Comparison of ENCODE assay signal across 9 cellular contexts in genomic region chr20:32358632-32358882, GRCh38. TPM values are rescaled to one million over a fixed set of nuclear protein-coding genes. Genes with fewer than 3 reads are reported as not detected.
A peak's percentile ranks its signal among the peaks of the same experiment; 100 is the strongest.
DNase-seq lines count a peak whose midpoint lies in the region; ATAC-seq and TF ChIP-seq lines count a peak whose summit lies in the region.
"Had no signal": no experiment of that assay in that cellular context is flagged by ENCODE, and none has a peak within 500 bp of the region (broad histone marks: within the 10 kb centered on the region; RNA-seq: fewer than 3 reads in every experiment).

No MANE protein-coding gene starts in this region.

- no peak for TF ChIP-seq EP300 in SK-N-SH (IDR thresholded peaks at IDR 0.05; ENCODE audit: borderline replicate concordance in 1 of 2, low read depth in 1 of 2, low read length in 1 of 2)

- H3K4me2 ChIP-seq in SK-N-SH: peak overlapping the region; percentile 85; the same call in 1 of the 2 replicates

- H3K27me3 Mint-ChIP-seq in activated T-helper 17 cell treated with anti-CD3 and anti-CD28 coated beads, Interleukin-2, amount 50 U/mL, for 72 hours: no peaks in the 10 kb centered on the region

- H3K4me3 ChIP-seq in SK-N-SH (ENCODE audit: low read depth in 2 of 2, low read length in 1 of 2): peak overlapping the region; percentile 86 to 92

- no peaks in the 10 kb centered on the region for H3K27me3 ChIP-seq in SK-N-SH (ENCODE audit: insufficient read depth)

- H3K79me2 ChIP-seq in SK-N-SH (ENCODE audit: insufficient read depth): peaks cover 48% of the 10 kb centered on the region

- TF ChIP-seq CTCF in SK-N-SH (IDR thresholded peaks at IDR 0.05): no peak

- no peaks in the 10 kb centered on the region for H3K9me3 Mint-ChIP-seq in activated T-helper 17 cell treated with anti-CD3 and anti-CD28 coated beads, Interleukin-2, amount 50 U/mL, for 72 hours
- H3K9me3 Mint-ChIP-seq: activated naive CD4-positive, alpha-beta T cell treated with anti-CD3 and anti-CD28 coated beads, Interleukin-2, amount 50 U/mL, for 72 hours had no signal

- no peaks in the 10 kb centered on the region for H3K9me2 ChIP-seq in SK-N-SH

- DNase-seq in SK-N-SH: no peak
- peak; percentile 78 for DNase-seq in left lobe of liver (ENCODE audit: low spot score)
- DNase-seq in substantia nigra (lab: John Stamatoyannopoulos, UW): peak in 6 of 49 donors; percentile 42 to 78 (median 59)
- DNase-seq in stimulated activated CD4-positive, alpha-beta T cell treated with anti-CD3 and anti-CD28 coated beads, Interleukin-15, amount 100 ng/mL, for 24 hours: no peak
- no peak for DNase-seq in NCI-H446 (lab: John Stamatoyannopoulos, UW)

- H3K27ac ChIP-seq in SK-N-SH (ENCODE audit: low read depth in 2 of 2, low read length in 1 of 2) (peak overlapping the region; percentile 85 to 95), substantia nigra (ENCODE audit: low read depth, low read length, poor library complexity, severe bottlenecking) (peak overlapping the region; percentile 86)

- peaks cover 35% of the 10 kb centered on the region for H3K4me1 Mint-ChIP-seq in activated T-helper 17 cell treated with anti-CD3 and anti-CD28 coated beads, Interleukin-2, amount 50 U/mL, for 72 hours

- peak overlapping the region; percentile 91 for H3K9ac ChIP-seq in SK-N-SH

- ATAC-seq in SK-N-SH treated with all-trans-retinoic acid at 6 μM for 48 hours (no peak), left lobe of liver (no peak), HG03139 (IDR thresholded peaks at IDR 0.05; ENCODE audit: unreplicated experiment) (no peak)
- no peak for ATAC-seq in activated T-helper 17 cell treated with anti-CD3 and anti-CD28 coated beads, Interleukin-2, amount 50 U/mL, for 72 hours (replicated peaks)

- CTCF ChIA-PET in SK-N-SH (lab: Yijun Ruan, JAX): interaction anchor here (0.6 to 3.3 kb wide), 9 partner anchors 11 to 159 kb away, joined by 3 to 13 read pairs (median 3); no protein-coding TSS in a partner anchor

- peak overlapping the region; percentile 97 for H3K27ac Mint-ChIP-seq in activated T-helper 17 cell treated with anti-CD3 and anti-CD28 coated beads, Interleukin-2, amount 50 U/mL, for 72 hours

- no peaks in the 10 kb centered on the region for H3K9me3 ChIP-seq in SK-N-SH

- peaks cover 18 to 26% of the 10 kb centered on the region in 2 experiments; a peak in 3 of 4 replicates for H3K4me1 ChIP-seq in SK-N-SH (ENCODE audit: control insufficient read depth in 1 of 2, insufficient read depth in 2 of 2, low read depth in 1 of 2, low read length in 1 of 2)

- 0% methylated on average over 8 of the region's 35 CpGs for WGBS in SK-N-SH (ENCODE audit: low lambda C conversion rate)

- no peak for TF ChIP-seq RAD21 in SK-N-SH (IDR thresholded peaks at IDR 0.05; ENCODE audit: low read length)

- peaks cover 46% of the 10 kb centered on the region for H4K20me1 ChIP-seq in SK-N-SH (ENCODE audit: insufficient read depth)

- H3K4me3 Mint-ChIP-seq in activated T-helper 17 cell treated with anti-CD3 and anti-CD28 coated beads, Interleukin-2, amount 50 U/mL, for 72 hours: peak overlapping the region; percentile 100

- peaks cover 55% of the 10 kb centered on the region for H3K36me3 Mint-ChIP-seq in activated T-helper 17 cell treated with anti-CD3 and anti-CD28 coated beads, Interleukin-2, amount 50 U/mL, for 72 hours (ENCODE audit: low read depth)

- no peak overlapping the region for H2AFZ ChIP-seq in SK-N-SH (ENCODE audit: low read depth)

- peaks cover 48% of the 10 kb centered on the region for H3F3A ChIP-seq in SK-N-SH (replicated peaks; ENCODE audit: insufficient read depth)

- POLR2A ChIA-PET in SK-N-SH (lab: Yijun Ruan, JAX): interaction anchor here (0.9 to 2.2 kb wide), 7 partner anchors 13 to 140 kb away, joined by 3 to 7 read pairs (median 3); no protein-coding TSS in a partner anchor

- peaks cover 0 to 4% of the 10 kb centered on the region in 2 experiments for H3K36me3 ChIP-seq in SK-N-SH (replicated peaks in 1 of 2; ENCODE audit: control insufficient read depth in 1 of 2, insufficient read depth in 2 of 2, low read length in 1 of 2)

TF ChIP-seq in SK-N-SH, 30 proteins besides CTCF, POLR2A, EP300 and RAD21:
- TF ChIP-seq RFX5 (IDR thresholded peaks at IDR 0.05; ENCODE audit: low read length) (no peak), TEAD4 (IDR thresholded peaks at IDR 0.05; ENCODE audit: borderline replicate concordance, insufficient read depth) (no peak), PBX3 (IDR thresholded peaks at IDR 0.05) (no peak), FOXJ3 (CRISPR knock-in tag; IDR thresholded peaks at IDR 0.05) (no peak), POLR2AphosphoS5 (IDR thresholded peaks at IDR 0.05; ENCODE audit: low read depth, low read length) (no peak), JUND (IDR thresholded peaks at IDR 0.05) (no peak), TCF12 (IDR thresholded peaks at IDR 0.05) (no peak), MEF2A (IDR thresholded peaks at IDR 0.05; ENCODE audit: borderline replicate concordance, low read depth) (no peak)
- TF ChIP-seq, protein P1, sequence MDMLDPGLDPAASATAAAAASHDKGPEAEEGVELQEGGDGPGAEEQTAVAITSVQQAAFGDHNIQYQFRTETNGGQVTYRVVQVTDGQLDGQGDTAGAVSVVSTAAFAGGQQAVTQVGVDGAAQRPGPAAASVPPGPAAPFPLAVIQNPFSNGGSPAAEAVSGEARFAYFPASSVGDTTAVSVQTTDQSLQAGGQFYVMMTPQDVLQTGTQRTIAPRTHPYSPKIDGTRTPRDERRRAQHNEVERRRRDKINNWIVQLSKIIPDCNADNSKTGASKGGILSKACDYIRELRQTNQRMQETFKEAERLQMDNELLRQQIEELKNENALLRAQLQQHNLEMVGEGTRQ (IDR thresholded peaks at IDR 0.05; ENCODE audit: borderline replicate concordance, low read depth, low read length): no peak

TF ChIP-seq in SK-N-SH treated with all-trans-retinoic acid at 6 μM for 48 hours, 23 proteins besides CTCF, POLR2A, EP300 and RAD21 (continues in another document):
- TF ChIP-seq PATZ1 (CRISPR knock-in tag; IDR thresholded peaks at IDR 0.05; ENCODE audit: borderline replicate concordance): no peak
- TF ChIP-seq ZNF70 (CRISPR knock-in tag; IDR thresholded peaks at IDR 0.05): no peak
- no peak for TF ChIP-seq CREB5 (CRISPR knock-in tag; IDR thresholded peaks at IDR 0.05; ENCODE audit: low read depth)
- no peak for TF ChIP-seq ARNTL (CRISPR knock-in tag; IDR thresholded peaks at IDR 0.05; ENCODE audit: borderline replicate concordance, low read depth)
- TF ChIP-seq RARB (CRISPR knock-in tag; IDR thresholded peaks at IDR 0.05): no peak
- TF ChIP-seq BACH2 (CRISPR knock-in tag; IDR thresholded peaks at IDR 0.05; ENCODE audit: borderline replicate concordance): no peak
- TF ChIP-seq TCF4 (CRISPR knock-in tag; IDR thresholded peaks at IDR 0.05; ENCODE audit: borderline replicate concordance): no peak
- no peak for TF ChIP-seq ZC3H10 (CRISPR knock-in tag; IDR thresholded peaks at IDR 0.05)
- no peak for TF ChIP-seq ZNF8 (CRISPR knock-in tag; IDR thresholded peaks at IDR 0.05)
- no peak for TF ChIP-seq ZNF565 (CRISPR knock-in tag; conservative IDR thresholded peaks at IDR 0.05; ENCODE audit: low read depth)
- TF ChIP-seq, protein P2, sequence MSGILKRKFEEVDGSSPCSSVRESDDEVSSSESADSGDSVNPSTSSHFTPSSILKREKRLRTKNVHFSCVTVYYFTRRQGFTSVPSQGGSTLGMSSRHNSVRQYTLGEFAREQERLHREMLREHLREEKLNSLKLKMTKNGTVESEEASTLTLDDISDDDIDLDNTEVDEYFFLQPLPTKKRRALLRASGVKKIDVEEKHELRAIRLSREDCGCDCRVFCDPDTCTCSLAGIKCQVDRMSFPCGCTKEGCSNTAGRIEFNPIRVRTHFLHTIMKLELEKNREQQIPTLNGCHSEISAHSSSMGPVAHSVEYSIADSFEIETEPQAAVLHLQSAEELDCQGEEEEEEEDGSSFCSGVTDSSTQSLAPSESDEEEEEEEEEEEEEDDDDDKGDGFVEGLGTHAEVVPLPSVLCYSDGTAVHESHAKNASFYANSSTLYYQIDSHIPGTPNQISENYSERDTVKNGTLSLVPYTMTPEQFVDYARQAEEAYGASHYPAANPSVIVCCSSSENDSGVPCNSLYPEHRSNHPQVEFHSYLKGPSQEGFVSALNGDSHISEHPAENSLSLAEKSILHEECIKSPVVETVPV (CRISPR knock-in tag; IDR thresholded peaks at IDR 0.05): no peak
- no peak for TF ChIP-seq ZFP3 (CRISPR knock-in tag; IDR thresholded peaks at IDR 0.05)
- TF ChIP-seq ZFP30 (CRISPR knock-in tag; IDR thresholded peaks at IDR 0.05): no peak

RNA-seq across cellular contexts. Expression of gene ASXL1, which starts 0.4 kb away (rescaled TPM):
- 36.6 and 44.7 TPM in 2 replicates for polyA plus RNA-seq in SK-N-SH (2012; rRNA removed)
- polyA plus RNA-seq in SK-N-SH (2012; cell fraction: cytosol; rRNA removed): 16.6 and 21.0 TPM in 2 replicates
- 212 and 236 TPM in 2 replicates for polyA plus RNA-seq in SK-N-SH (2012; cell fraction: nucleus; rRNA removed)
- 100 to 1,000 TPM; 164 to 232 TPM for total RNA-seq in activated T-helper 17 cell treated with anti-CD3 and anti-CD28 coated beads, Interleukin-2, amount 50 U/mL, for 72 hours
- total RNA-seq in left lobe of liver: 28.5 TPM
